Comparison of ENCODE assay signal across 1 cellular context in the genomic region with DNA sequence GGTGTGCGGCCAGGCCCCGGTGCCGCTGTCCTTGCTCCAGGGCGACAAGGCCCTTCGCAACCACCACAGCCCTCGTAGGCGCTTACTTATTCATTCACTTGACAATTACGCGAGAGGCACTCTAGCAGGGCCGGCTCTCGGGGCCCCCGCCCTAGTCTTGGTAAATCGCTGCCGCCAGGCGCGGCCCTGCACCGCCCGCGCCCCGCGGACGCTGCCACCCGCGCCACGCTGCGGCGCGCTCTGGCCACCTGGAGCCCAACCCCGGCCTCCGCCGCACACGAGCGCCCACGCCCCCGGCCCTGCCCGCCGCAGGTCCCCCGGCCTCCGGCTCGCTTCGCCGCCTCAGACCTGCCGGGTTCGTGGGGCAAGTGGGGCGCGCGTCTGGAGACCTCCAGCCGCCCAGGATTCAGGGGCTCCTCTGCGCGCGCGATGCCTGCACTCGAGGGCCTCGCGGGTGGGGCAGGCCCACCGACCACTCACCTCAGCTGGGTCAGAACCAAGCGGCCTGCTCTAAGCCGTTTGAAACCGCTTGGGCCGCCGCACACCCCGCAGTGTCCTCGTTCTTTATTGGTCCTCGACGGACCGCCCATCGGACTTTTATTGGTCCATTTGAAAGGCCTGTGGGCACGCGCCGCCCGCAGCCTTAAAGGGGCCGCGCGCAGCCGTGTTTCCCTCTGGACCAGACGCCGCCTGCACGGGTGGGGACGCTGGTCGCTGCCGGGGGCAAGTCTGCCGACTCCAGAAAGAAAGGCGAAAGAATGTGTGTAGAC.
TF ChIP-seq lines count a peak whose summit lies in the region.

Gene CKAP5, minus strand, starts transcription at position 541 of the 770 bp plus-strand sequence. CDS start 25,049 bp downstream, outside the sequence.

TF ChIP-seq in HepG2, 621 proteins besides CTCF, POLR2A, EP300 and RAD21 (continued from another document and continues in another):
- TF ChIP-seq STAT6 (CRISPR knock-in tag; IDR thresholded peaks at IDR 0.05; ENCODE audit: borderline replicate concordance) (peak; percentile 62; the same call in 1 of the 2 replicates), ZNF264 (CRISPR knock-in tag; IDR thresholded peaks at IDR 0.05) (no peak), ZSCAN21 (CRISPR knock-in tag; IDR thresholded peaks at IDR 0.05; ENCODE audit: borderline replicate concordance) (peak; percentile 90), FOXK2 (IDR thresholded peaks at IDR 0.05) (0 out of 2 replicates have a peak, but pooled peaks have one; percentile 14), ZNF597 (CRISPR knock-in tag; IDR thresholded peaks at IDR 0.05) (no peak), ZFX (CRISPR knock-in tag; IDR thresholded peaks at IDR 0.05; ENCODE audit: low read depth) (peak; percentile 98), DBP (CRISPR knock-in tag; IDR thresholded peaks at IDR 0.05; ENCODE audit: not compliant biosample characterization) (no peak), ZNF768 (CRISPR knock-in tag; IDR thresholded peaks at IDR 0.05) (peak; percentile 46; the same call in 1 of the 2 replicates), HNRNPK (IDR thresholded peaks at IDR 0.05; ENCODE audit: low read depth, low read length, poor library complexity, severe bottlenecking) (peak; percentile 22), KAT2B (IDR thresholded peaks at IDR 0.05; ENCODE audit: borderline replicate concordance, low read depth, low read length) (no peak), ZNF143 (CRISPR knock-in tag; IDR thresholded peaks at IDR 0.05) (no peak), ZNF83 (CRISPR knock-in tag; IDR thresholded peaks at IDR 0.05; ENCODE audit: borderline replicate concordance) (0 out of 2 replicates have a peak, but pooled peaks have one; percentile 47), CHD4 (IDR thresholded peaks at IDR 0.05; ENCODE audit: borderline replicate concordance, low read length) (no peak), AHR (CRISPR knock-in tag; IDR thresholded peaks at IDR 0.05) (no peak; the same call in 1 of the 2 replicates), ATF2 (CRISPR knock-in tag; IDR thresholded peaks at IDR 0.05) (no peak; the same call in 1 of the 2 replicates), KAT8 (CRISPR knock-in tag; IDR thresholded peaks at IDR 0.05) (peak; percentile 87), CREBL2 (CRISPR knock-in tag; IDR thresholded peaks at IDR 0.05; ENCODE audit: borderline replicate concordance) (no peak; the same call in 1 of the 2 replicates), ZBTB2 (CRISPR knock-in tag; IDR thresholded peaks at IDR 0.05; ENCODE audit: low read depth) (peak; percentile 69; the same call in 1 of the 2 replicates), ZKSCAN1 (IDR thresholded peaks at IDR 0.05; ENCODE audit: low read length) (no peak), HDAC2 (CRISPR knock-in tag; IDR thresholded peaks at IDR 0.05) (peak; percentile 49; the same call in 1 of the 2 replicates), ZNF225 (CRISPR knock-in tag; IDR thresholded peaks at IDR 0.05) (no peak), BCLAF1 (IDR thresholded peaks at IDR 0.05) (no peak), ZNF234 (CRISPR knock-in tag; conservative IDR thresholded peaks at IDR 0.05) (no peak), ZNF543 (CRISPR knock-in tag; IDR thresholded peaks at IDR 0.05) (no peak), RELA (CRISPR knock-in tag; IDR thresholded peaks at IDR 0.05) (no peak; the same call in 1 of the 2 replicates), SNAPC4 (CRISPR knock-in tag; IDR thresholded peaks at IDR 0.05) (no peak), NFIB (CRISPR knock-in tag; IDR thresholded peaks at IDR 0.05; ENCODE audit: borderline replicate concordance) (no peak), ZNF792 (CRISPR knock-in tag; IDR thresholded peaks at IDR 0.05) (peak; percentile 70; the same call in 1 of the 2 replicates), MXI1 (IDR thresholded peaks at IDR 0.05; ENCODE audit: borderline replicate concordance, low read depth, low read length) (peak; percentile 79; the same call in 1 of the 3 replicates), SNAI1 (CRISPR knock-in tag; IDR thresholded peaks at IDR 0.05; ENCODE audit: borderline replicate concordance) (no peak), JUNB (CRISPR knock-in tag; IDR thresholded peaks at IDR 0.05; ENCODE audit: borderline replicate concordance) (no peak; the same call in 1 of the 2 replicates)
- TF ChIP-seq, protein P1, sequence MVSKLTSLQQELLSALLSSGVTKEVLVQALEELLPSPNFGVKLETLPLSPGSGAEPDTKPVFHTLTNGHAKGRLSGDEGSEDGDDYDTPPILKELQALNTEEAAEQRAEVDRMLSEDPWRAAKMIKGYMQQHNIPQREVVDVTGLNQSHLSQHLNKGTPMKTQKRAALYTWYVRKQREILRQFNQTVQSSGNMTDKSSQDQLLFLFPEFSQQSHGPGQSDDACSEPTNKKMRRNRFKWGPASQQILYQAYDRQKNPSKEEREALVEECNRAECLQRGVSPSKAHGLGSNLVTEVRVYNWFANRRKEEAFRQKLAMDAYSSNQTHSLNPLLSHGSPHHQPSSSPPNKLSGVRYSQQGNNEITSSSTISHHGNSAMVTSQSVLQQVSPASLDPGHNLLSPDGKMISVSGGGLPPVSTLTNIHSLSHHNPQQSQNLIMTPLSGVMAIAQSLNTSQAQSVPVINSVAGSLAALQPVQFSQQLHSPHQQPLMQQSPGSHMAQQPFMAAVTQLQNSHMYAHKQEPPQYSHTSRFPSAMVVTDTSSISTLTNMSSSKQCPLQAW (CRISPR knock-in tag; IDR thresholded peaks at IDR 0.05), result peak; percentile 72; the same call in 1 of the 2 replicates
- TF ChIP-seq, protein P2, sequence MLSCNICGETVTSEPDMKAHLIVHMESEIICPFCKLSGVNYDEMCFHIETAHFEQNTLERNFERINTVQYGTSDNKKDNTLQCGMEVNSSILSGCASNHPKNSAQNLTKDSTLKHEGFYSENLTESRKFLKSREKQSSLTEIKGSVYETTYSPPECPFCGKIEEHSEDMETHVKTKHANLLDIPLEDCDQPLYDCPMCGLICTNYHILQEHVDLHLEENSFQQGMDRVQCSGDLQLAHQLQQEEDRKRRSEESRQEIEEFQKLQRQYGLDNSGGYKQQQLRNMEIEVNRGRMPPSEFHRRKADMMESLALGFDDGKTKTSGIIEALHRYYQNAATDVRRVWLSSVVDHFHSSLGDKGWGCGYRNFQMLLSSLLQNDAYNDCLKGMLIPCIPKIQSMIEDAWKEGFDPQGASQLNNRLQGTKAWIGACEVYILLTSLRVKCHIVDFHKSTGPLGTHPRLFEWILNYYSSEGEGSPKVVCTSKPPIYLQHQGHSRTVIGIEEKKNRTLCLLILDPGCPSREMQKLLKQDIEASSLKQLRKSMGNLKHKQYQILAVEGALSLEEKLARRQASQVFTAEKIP (CRISPR knock-in tag; IDR thresholded peaks at IDR 0.05; ENCODE audit: borderline replicate concordance), result no peak
